15 cellular contexts compared by ENCODE assay signal in the genomic region with DNA sequence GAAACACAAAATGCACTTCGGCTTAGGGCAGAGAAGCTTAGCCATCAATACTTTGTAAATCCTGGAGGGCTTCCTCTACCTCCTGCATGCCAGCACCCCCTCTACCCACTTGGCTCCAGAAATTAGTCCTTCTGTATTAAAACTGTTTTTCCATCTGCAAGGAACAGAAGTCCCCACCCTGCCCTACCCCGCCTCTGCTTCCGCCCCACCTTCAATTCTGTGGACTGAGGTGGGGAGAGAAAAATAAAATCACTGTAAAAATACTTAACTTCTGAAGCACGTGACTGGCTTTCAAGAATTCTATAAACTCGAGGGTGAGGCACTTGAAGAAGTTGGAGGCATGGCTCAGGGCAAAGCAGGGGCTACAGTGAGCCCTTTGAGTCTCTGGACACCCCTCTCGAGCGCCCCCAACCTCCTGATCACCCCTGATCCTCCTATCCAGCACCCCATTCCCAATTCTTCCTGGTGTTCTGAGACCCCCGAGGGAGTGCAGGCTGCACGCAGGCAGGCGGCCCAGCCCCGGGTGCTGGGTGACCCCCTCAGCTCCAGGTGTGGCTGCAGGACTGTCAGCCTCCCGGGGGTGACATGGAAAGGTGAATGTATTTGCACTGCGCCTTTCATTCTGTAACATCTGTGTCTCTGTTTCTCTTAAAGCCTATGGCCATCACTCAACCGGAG. TPM values are rescaled to one million over a fixed set of nuclear protein-coding genes. Genes with fewer than 3 reads are reported as not detected.
"Had no signal": no experiment of that assay in that cellular context is flagged by ENCODE, and none has a peak within 500 bp of the region (broad histone marks: within the 10 kb centered on the region; RNA-seq: fewer than 3 reads in every experiment).

No MANE protein-coding gene starts in this region.

- H3K9me3 Mint-ChIP-seq: activated T-helper 1 cell treated with anti-CD3 and anti-CD28 coated beads, Interleukin-12 subunit alpha, Interleukin-12 subunit beta, Interleukin-2, Interleukin-4 antibody, amounts not matched to agents 30 ng/mL and 10 ng/mL and 1 ng/mL, durations not matched to agents 14 hours and 24 hours and 36 hours; memory B cell; neural crest cell had no signal

- H3K27ac ChIP-seq: ascending aorta, cardiac muscle cell, epithelial cell of prostate, spleen, suprapubic skin had no signal

- H3K4me1 Mint-ChIP-seq: memory B cell had no signal

- H3K36me3 Mint-ChIP-seq: memory B cell had no signal

- H3K27me3 ChIP-seq: ascending aorta, cardiac muscle cell, gastroesophageal sphincter, spleen, suprapubic skin had no signal

- H3K4me3 ChIP-seq: ascending aorta, cardiac muscle cell, gastroesophageal sphincter, spleen, suprapubic skin had no signal

- H3K4me3 Mint-ChIP-seq: activated CD8-positive, alpha-beta T cell treated with anti-CD3 and anti-CD28 coated beads, Interleukin-2, amount 10 ng/mL, durations not matched to agents 7 days and 5 days; activated T-helper 1 cell treated with anti-CD3 and anti-CD28 coated beads, Interleukin-12 subunit alpha, Interleukin-12 subunit beta, Interleukin-2, Interleukin-4 antibody, amounts not matched to agents 30 ng/mL and 10 ng/mL and 1 ng/mL, durations not matched to agents 14 hours and 24 hours and 36 hours; memory B cell; neural crest cell had no signal

- H3K27ac Mint-ChIP-seq: activated CD8-positive, alpha-beta T cell treated with anti-CD3 and anti-CD28 coated beads, Interleukin-2, amount 10 ng/mL, durations not matched to agents 7 days and 5 days; activated T-helper 1 cell treated with anti-CD3 and anti-CD28 coated beads, Interleukin-12 subunit alpha, Interleukin-12 subunit beta, Interleukin-2, Interleukin-4 antibody, amounts not matched to agents 30 ng/mL and 10 ng/mL and 1 ng/mL, durations not matched to agents 14 hours and 24 hours and 36 hours; memory B cell had no signal

- H3K4me1 ChIP-seq: ascending aorta had no signal

- DNase-seq: activated CD8-positive, alpha-beta T cell treated with anti-CD3 and anti-CD28 coated beads, Interleukin-2, amount 10 ng/mL, durations not matched to agents 7 days and 5 days; activated naive CD4-positive, alpha-beta T cell; effector CD8-positive, alpha-beta T cell; right cardiac atrium; spleen; stimulated activated CD4-positive, alpha-beta T cell treated with anti-CD3 and anti-CD28 coated beads, Interleukin-2, amount 100 ng/mL, for 24 hours; stimulated activated naive CD4-positive, alpha-beta T cell treated with Interleukin-2 at 50 U/mL for 16 hours had no signal

- H3K36me3 ChIP-seq: ascending aorta, cardiac muscle cell, gastroesophageal sphincter, spleen, suprapubic skin had no signal

- H3K9me3 ChIP-seq: ascending aorta, gastroesophageal sphincter, spleen, suprapubic skin had no signal

- ATAC-seq: activated CD8-positive, alpha-beta T cell treated with anti-CD3 and anti-CD28 coated beads, Interleukin-2, amount 10 ng/mL, durations not matched to agents 7 days and 5 days; gastroesophageal sphincter; right cardiac atrium had no signal

RNA-seq across cellular contexts. Expression of gene KIAA1217, which starts 7.3 kb away (rescaled TPM):
- total RNA-seq: activated CD8-positive, alpha-beta T cell treated with anti-CD3 and anti-CD28 coated beads, Interleukin-2, amount 10 ng/mL, durations not matched to agents 7 days and 5 days had no signal
